11 cellular contexts compared by ENCODE assay signal in the genomic region with DNA sequence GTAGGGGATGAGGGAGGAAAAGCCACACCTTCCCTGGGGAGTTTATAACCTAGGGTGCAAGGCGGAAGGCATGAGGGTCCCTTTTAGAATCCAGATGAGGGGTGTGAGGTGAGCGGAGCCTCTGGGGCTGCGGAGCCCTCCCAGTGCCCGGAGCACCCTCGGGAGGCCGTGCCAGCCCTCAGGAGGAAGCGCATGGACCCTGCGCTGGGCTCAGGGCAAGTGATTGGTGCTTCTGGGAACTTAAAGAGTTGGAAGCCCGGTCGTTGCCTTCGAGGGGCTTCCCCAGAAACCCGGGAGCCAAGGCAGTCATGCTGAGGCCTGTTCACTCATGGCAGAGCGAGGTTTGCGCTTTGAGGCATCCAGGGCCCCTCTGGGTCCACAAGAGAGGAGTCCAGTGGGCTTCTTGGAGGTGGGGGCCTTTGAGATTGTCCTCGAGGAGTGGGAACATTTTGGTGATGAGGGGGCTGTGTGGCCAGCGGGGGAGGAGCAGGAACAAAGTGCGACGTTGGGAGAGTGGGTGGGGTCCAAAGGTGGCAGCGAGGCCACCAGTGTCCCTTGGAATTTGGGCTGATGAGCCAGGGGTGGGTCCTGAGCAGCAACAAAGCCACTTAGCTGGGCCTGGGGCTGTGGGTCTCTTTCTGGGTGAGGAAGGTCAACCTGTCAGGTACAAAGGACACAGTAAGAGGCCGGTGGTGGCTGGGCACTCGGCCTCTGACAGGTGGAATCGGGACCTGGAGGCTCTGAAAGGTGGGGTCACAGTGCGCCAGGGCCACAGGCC.
A peak's percentile ranks its signal among the peaks of the same experiment; 100 is the strongest.
DNase-seq lines count a peak whose midpoint lies in the region; ATAC-seq and TF ChIP-seq lines count a peak whose summit lies in the region.
"Had no signal": no experiment of that assay in that cellular context is flagged by ENCODE, and none has a peak within 500 bp of the region (broad histone marks: within the 10 kb centered on the region; RNA-seq: fewer than 3 reads in every experiment).

No MANE protein-coding gene starts in this region.

- WGBS in esophagus squamous epithelium, 2 donors: 70 to 76% methylated on average over 13 to 15 of the region's 23 CpGs
- 92% methylated on average over 23 of the region's 23 CpGs for WGBS in thymus

- H3K4me1 ChIP-seq in esophagus squamous epithelium (peaks cover 15 to 62% (median 28%) of the 10 kb centered on the region in 3 donors), thymus (ENCODE audit: control insufficient read depth, insufficient read depth, low read length) (peaks cover 28% of the 10 kb centered on the region)

- no peaks in the 10 kb centered on the region for H3K9me3 Mint-ChIP-seq in activated T-cell treated with anti-CD3 and anti-CD28 coated beads, Interleukin-2, amount 50 U/mL, for 24 hours

- TF ChIP-seq POLR2A in esophagus squamous epithelium (IDR thresholded peaks at IDR 0.05): no peak

- no peaks in the 10 kb centered on the region for H3K9me2 ChIP-seq in SU-DHL-6 (replicated peaks; ENCODE audit: insufficient read depth, low read length)

- H3K27me3 ChIP-seq in SU-DHL-6 (ENCODE audit: low read length) (no peaks in the 10 kb centered on the region), esophagus squamous epithelium (no peaks in the 10 kb centered on the region), thymus (ENCODE audit: control insufficient read depth, insufficient read depth) (no peaks in the 10 kb centered on the region)
- H3K27me3 ChIP-seq: sigmoid colon had no signal

- H3K4me2 ChIP-seq in SU-DHL-6 (ENCODE audit: low read depth, low read length, poor library complexity, severe bottlenecking): no peak overlapping the region

- H3K27ac ChIP-seq in SU-DHL-6 (ENCODE audit: low read depth, low read length): no peak overlapping the region
- H3K27ac ChIP-seq in esophagus squamous epithelium: peak overlapping the region; percentile 86 to 93 (median 90)
- H3K27ac ChIP-seq in thymus (ENCODE audit: low read depth): peak overlapping the region; percentile 97

- H3K27ac Mint-ChIP-seq in activated T-cell treated with anti-CD3 and anti-CD28 coated beads, Interleukin-2, amount 50 U/mL, for 24 hours: peak overlapping the region; percentile 95

- H2AFZ ChIP-seq in SU-DHL-6 (ENCODE audit: low read depth, low read length, severe bottlenecking): no peak overlapping the region

- H3K36me3 ChIP-seq in SU-DHL-6 (ENCODE audit: low read length) (no peaks in the 10 kb centered on the region), esophagus squamous epithelium (peaks cover 0 to 14% (median 4%) of the 10 kb centered on the region in 3 donors), thymus (ENCODE audit: control insufficient read depth, insufficient read depth) (no peaks in the 10 kb centered on the region)
- H3K36me3 ChIP-seq: sigmoid colon had no signal

- no peaks in the 10 kb centered on the region for H3K9me3 ChIP-seq in SU-DHL-6 (ENCODE audit: insufficient read depth, low read length)
- no peaks in the 10 kb centered on the region for H3K9me3 ChIP-seq in esophagus squamous epithelium
- no peaks in the 10 kb centered on the region for H3K9me3 ChIP-seq in thymus (ENCODE audit: control insufficient read depth)
- H3K9me3 ChIP-seq: sigmoid colon had no signal

- peaks cover 64% of the 10 kb centered on the region for H3K4me1 Mint-ChIP-seq in activated T-cell treated with anti-CD3 and anti-CD28 coated beads, Interleukin-2, amount 50 U/mL, for 24 hours (ENCODE audit: low read depth)

- DNase-seq in activated T-cell treated with anti-CD3 and anti-CD28 coated beads, Interleukin-2, amount 50 U/mL, for 24 hours: no peak
- no peak for DNase-seq in activated T-cell treated with anti-CD3 and anti-CD28 coated beads, Interleukin-2, amount 50 U/mL, for 48 hours
- DNase-seq in esophagus squamous epithelium (lab: John Stamatoyannopoulos, UW) (no peak), sciatic nerve (ENCODE audit: low spot score) (no peak), activated gamma-delta T cell treated with Interleukin-2 at 50 U/mL for 16 hours (no peak)
- DNase-seq in activated CD4-positive, alpha-beta T cell treated with anti-CD3 and anti-CD28 coated beads, Interleukin-2, amount 50 U/mL, for 4 hours: no peak
- DNase-seq: GOT3, NCI-H226 had no signal

- TF ChIP-seq CTCF in SU-DHL-6 (IDR thresholded peaks at IDR 0.05; ENCODE audit: insufficient read depth, low read length, poor library complexity, severe bottlenecking): no peak
- TF ChIP-seq CTCF in esophagus squamous epithelium (IDR thresholded peaks at IDR 0.05): no peak

- peak overlapping the region; percentile 95 for H3K4me3 Mint-ChIP-seq in activated T-cell treated with anti-CD3 and anti-CD28 coated beads, Interleukin-2, amount 50 U/mL, for 24 hours

- peaks cover 38% of the 10 kb centered on the region for H3K36me3 Mint-ChIP-seq in activated T-cell treated with anti-CD3 and anti-CD28 coated beads, Interleukin-2, amount 50 U/mL, for 24 hours (ENCODE audit: low read depth)

- H3K79me2 ChIP-seq in SU-DHL-6 (ENCODE audit: insufficient read depth, low read length): no peaks in the 10 kb centered on the region

- H3K27me3 Mint-ChIP-seq in activated T-cell treated with anti-CD3 and anti-CD28 coated beads, Interleukin-2, amount 50 U/mL, for 24 hours: no peaks in the 10 kb centered on the region

- H4K20me1 ChIP-seq in SU-DHL-6 (ENCODE audit: low read depth, low read length): no peaks in the 10 kb centered on the region

- no peak for ATAC-seq in sciatic nerve

- H3K9ac ChIP-seq in SU-DHL-6 (ENCODE audit: low read length): 0 out of 2 replicates have a peak overlapping the region, but pooled peaks have one; percentile 51

- H3K4me3 ChIP-seq in SU-DHL-6 (ENCODE audit: insufficient read depth, low read length, poor library complexity, severe bottlenecking) (no peak overlapping the region), esophagus squamous epithelium (no peak overlapping the region), thymus (ENCODE audit: low read length) (no peak overlapping the region)

- H3F3A ChIP-seq in SU-DHL-6 (ENCODE audit: insufficient read depth): peaks cover 5% of the 10 kb centered on the region; the same call in 1 of the 2 replicates

- intact Hi-C loops in esophagus squamous epithelium (cut with DNase I): no loop called here
- intact Hi-C loops in sciatic nerve (cut with DNase I): no loop called here
